Comparison of ENCODE assay signal across 9 cellular contexts in the genomic region with DNA sequence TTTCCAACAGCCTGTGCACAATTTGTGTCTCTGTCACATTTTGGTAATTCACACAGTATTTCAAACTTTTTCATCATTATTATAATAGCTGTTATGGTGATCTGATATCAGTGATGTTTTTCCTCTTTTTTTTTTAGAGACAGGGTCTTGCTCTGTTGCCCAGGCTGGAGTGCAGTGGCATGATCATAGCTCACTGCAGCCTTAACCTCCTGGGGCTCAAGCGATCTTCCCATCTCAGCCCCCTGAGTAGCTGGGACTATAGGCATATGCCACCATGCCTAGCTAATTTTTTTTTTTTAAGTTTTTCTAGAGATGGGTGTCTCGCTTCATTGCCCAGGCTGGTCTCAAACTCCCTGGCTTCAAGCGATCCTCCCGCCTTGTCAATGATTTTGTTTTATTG. TPM values are rescaled to one million over a fixed set of nuclear protein-coding genes. Genes with fewer than 3 reads are reported as not detected.
"Had no signal": no experiment of that assay in that cellular context is flagged by ENCODE, and none has a peak within 500 bp of the region (broad histone marks: within the 10 kb centered on the region; RNA-seq: fewer than 3 reads in every experiment).

No MANE protein-coding gene starts in this region.

- H3K4me3 Mint-ChIP-seq: GM23338, H9, HFFc6 had no signal

- H3K4me3 ChIP-seq: GM23338 had no signal

- ATAC-seq: GM23338 had no signal

- H3K27ac ChIP-seq: HL-60, KMS-11 had no signal

- H3K27ac Mint-ChIP-seq: GM23338, HFFc6 had no signal

- DNase-seq: H9, HCEC 1CT, HFFc6, IMR-90, Karpas-422, KBM-7 had no signal

- H3K9me3 Mint-ChIP-seq: GM23338, H9, HFFc6 had no signal

RNA-seq across cellular contexts. Expression of gene EXOC3L2, which starts 11.6 kb away (rescaled TPM):
- total RNA-seq: IMR-90 had no signal
